Comparison of ENCODE assay signal across 9 cellular contexts in genomic region chr10:98242823-98243222, GRCh38. TPM values are rescaled to one million over a fixed set of nuclear protein-coding genes. Genes with fewer than 3 reads are reported as not detected.
A peak's percentile ranks its signal among the peaks of the same experiment; 100 is the strongest.
DNase-seq lines count a peak whose midpoint lies in the region; ATAC-seq and TF ChIP-seq lines count a peak whose summit lies in the region.
"Had no signal": no experiment of that assay in that cellular context is flagged by ENCODE, and none has a peak within 500 bp of the region (broad histone marks: within the 10 kb centered on the region; RNA-seq: fewer than 3 reads in every experiment).

No MANE protein-coding gene starts in this region.

- 74 to 87% (median 84%) methylated on average over 1 of the region's 1 CpG for WGBS in adrenal gland, 4 donors

- no TSS peak for BruUV-seq in HCT116 (replicated peaks; lab: Mats Ljungman, UMichigan)

- H3K79me2 ChIP-seq in HCT116 (ENCODE audit: insufficient read depth, low read length): no peaks in the 10 kb centered on the region

- H3K27me3 ChIP-seq in HCT116 (ENCODE audit: insufficient read depth, low read length) (no peaks in the 10 kb centered on the region), adrenal gland (no peaks in the 10 kb centered on the region), kidney epithelial cell (ENCODE audit: control insufficient read depth, insufficient read depth, low read length) (no peaks in the 10 kb centered on the region), MG63 (no peaks in the 10 kb centered on the region)

- TF ChIP-seq CTCF in HCT116 (IDR thresholded peaks at IDR 0.05 in 2 of 3, conservative IDR thresholded peaks at IDR 0.05 in 1 of 3; ENCODE audit: borderline replicate concordance in 1 of 3, insufficient read depth in 1 of 3, low read depth in 2 of 3, low read length in 2 of 3) (peak; percentile 15 to 53 (median 47); a peak in 4 of 6 replicates), adrenal gland (IDR thresholded peaks at IDR 0.05) (peak in 5 of 6 experiments; percentile 20 to 48 (median 41)), kidney epithelial cell (IDR thresholded peaks at IDR 0.05; ENCODE audit: insufficient read depth, low read length, poor library complexity, severe bottlenecking) (peak; percentile 51)

- H3K27ac ChIP-seq in HCT116 (ENCODE audit: low read depth, low read length) (no peak overlapping the region), adrenal gland (no peak overlapping the region)

- no peak overlapping the region for H3K4me2 ChIP-seq in HCT116 (ENCODE audit: low read length)

- H3K36me3 ChIP-seq in HCT116 (ENCODE audit: control insufficient read depth in 1 of 2, insufficient read depth in 2 of 2, low read length in 2 of 2) (peaks cover 4 to 9% of the 10 kb centered on the region in 2 experiments; a peak in 3 of 4 replicates), adrenal gland (replicated peaks in 1 of 2) (peaks cover 0 to 21% of the 10 kb centered on the region in 2 donors), kidney epithelial cell (ENCODE audit: control insufficient read depth, insufficient read depth, low read length) (no peaks in the 10 kb centered on the region), MG63 (peaks cover 32% of the 10 kb centered on the region)

- POLR2A ChIA-PET in HCT116 (lab: Charles Lee): no interaction called here

- no peak overlapping the region for H3K9ac ChIP-seq in HCT116 (ENCODE audit: low read length)

- ATAC-seq in HCT116 (peak; percentile 49; the same call in 1 of the 2 replicates), HG02610 (IDR thresholded peaks at IDR 0.05; ENCODE audit: unreplicated experiment) (no peak), HG02981 (IDR thresholded peaks at IDR 0.05; ENCODE audit: unreplicated experiment) (no peak)

- no peaks in the 10 kb centered on the region for H3K9me2 ChIP-seq in HCT116 (ENCODE audit: insufficient read depth)

- DNase-seq in AG08396 (ENCODE audit: low spot score) (peak; percentile 23), HCT116 (ENCODE audit: low read depth, low spot score) (no peak), adrenal gland (no peak), kidney epithelial cell (ENCODE audit: low read depth) (no peak), MG63 (no peak), SKM-1 treated with dmso at 0.1 percent for 144 hours (lab: John Stamatoyannopoulos, UW; ENCODE audit: unreplicated experiment) (no peak)
- DNase-seq: NCI-H2107 had no signal

- H4K20me1 ChIP-seq in HCT116 (ENCODE audit: insufficient read depth): no peaks in the 10 kb centered on the region; the same call in 1 of the 2 replicates

- H3K4me1 ChIP-seq in HCT116 (ENCODE audit: control insufficient read depth in 1 of 2, insufficient read depth in 2 of 2, low read length in 2 of 2): no peaks in the 10 kb centered on the region
- H3K4me1 ChIP-seq in adrenal gland (replicated peaks in 1 of 2): no peaks in the 10 kb centered on the region

- intact Hi-C loops in HCT116 (cut with micrococcal nuclease) (loop anchor here (1.0 kb wide), 1 partner anchor 66 kb away; no protein-coding TSS in a partner anchor), adrenal gland (cut with DNase I) (no loop called here)

- RAD21 ChIA-PET in HCT116 (lab: Charles Lee; ENCODE audit: low non-redundant PET in 1 of 2, low total read pairs in 2 of 2, uncharacterized antibody in 2 of 2, unreplicated experiment in 2 of 2): interaction anchor here (1.0 to 1.3 kb wide), 2 partner anchors 66 to 67 kb away, joined by 3 to 8 read pairs; no protein-coding TSS in a partner anchor

- CTCF ChIA-PET in HCT116 (lab: Charles Lee): interaction anchor here (4.1 kb wide), 1 partner anchor 67 kb away, joined by 24 read pairs; no protein-coding TSS in a partner anchor

- H3K9me3 ChIP-seq in HCT116 (ENCODE audit: control insufficient read depth in 1 of 2, insufficient read depth in 1 of 2, low read depth in 1 of 2, low read length in 2 of 2): no peaks in the 10 kb centered on the region
- H3K9me3 ChIP-seq in adrenal gland (replicated peaks in 1 of 3): no peaks in the 10 kb centered on the region
- H3K9me3 ChIP-seq in MG63: no peaks in the 10 kb centered on the region

- peak; percentile 61 for TF ChIP-seq RAD21 in HCT116 (IDR thresholded peaks at IDR 0.05; ENCODE audit: low read depth)

- no peak for TF ChIP-seq POLR2A in HCT116 (IDR thresholded peaks at IDR 0.05; ENCODE audit: borderline replicate concordance, extremely low read depth, insufficient read depth, insufficient read length)
- TF ChIP-seq POLR2A in adrenal gland (IDR thresholded peaks at IDR 0.05): no peak

- H2AFZ ChIP-seq in HCT116 (ENCODE audit: low read depth, low read length, poor library complexity, severe bottlenecking): no peak overlapping the region

- H3K4me3 ChIP-seq in HCT116 (replicated peaks in 1 of 2; ENCODE audit: low read depth in 1 of 2, low read length in 2 of 2): no peak overlapping the region
- H3K4me3 ChIP-seq in adrenal gland: no peak overlapping the region
- no peak overlapping the region for H3K4me3 ChIP-seq in kidney epithelial cell (ENCODE audit: low read depth, low read length)
- H3K4me3 ChIP-seq in MG63: no peak overlapping the region

TF ChIP-seq in HCT116, 20 proteins besides CTCF, POLR2A, EP300 and RAD21:
- TF ChIP-seq FOSL1 (IDR thresholded peaks at IDR 0.05; ENCODE audit: low read depth) (no peak), JUND (IDR thresholded peaks at IDR 0.05) (no peak), EGR1 (IDR thresholded peaks at IDR 0.05; ENCODE audit: low read depth) (no peak), SIN3A (IDR thresholded peaks at IDR 0.05; ENCODE audit: low read depth) (no peak), EZH2phosphoT487 (IDR thresholded peaks at IDR 0.05; ENCODE audit: borderline replicate concordance) (no peak), SRF (IDR thresholded peaks at IDR 0.05; ENCODE audit: low read depth) (no peak), ZNF274 (IDR thresholded peaks at IDR 0.05; ENCODE audit: low read depth, low read length) (no peak), YY1 (IDR thresholded peaks at IDR 0.05; ENCODE audit: extremely low read depth, insufficient replicate concordance, low read depth, low read length) (no peak), CEBPB (IDR thresholded peaks at IDR 0.05; ENCODE audit: low read depth) (no peak), ZFX (IDR thresholded peaks at IDR 0.05) (no peak), TCF7L2 (IDR thresholded peaks at IDR 0.05; ENCODE audit: borderline replicate concordance, extremely low read depth, insufficient read depth, insufficient read length) (no peak), REST (IDR thresholded peaks at IDR 0.05; ENCODE audit: low read depth) (no peak), EZH2 (IDR thresholded peaks at IDR 0.05) (no peak), POLR2AphosphoS5 (IDR thresholded peaks at IDR 0.05; ENCODE audit: low read depth, low read length) (no peak), ELF1 (IDR thresholded peaks at IDR 0.05; ENCODE audit: borderline replicate concordance, low read depth) (no peak)
- TF ChIP-seq, protein P1, sequence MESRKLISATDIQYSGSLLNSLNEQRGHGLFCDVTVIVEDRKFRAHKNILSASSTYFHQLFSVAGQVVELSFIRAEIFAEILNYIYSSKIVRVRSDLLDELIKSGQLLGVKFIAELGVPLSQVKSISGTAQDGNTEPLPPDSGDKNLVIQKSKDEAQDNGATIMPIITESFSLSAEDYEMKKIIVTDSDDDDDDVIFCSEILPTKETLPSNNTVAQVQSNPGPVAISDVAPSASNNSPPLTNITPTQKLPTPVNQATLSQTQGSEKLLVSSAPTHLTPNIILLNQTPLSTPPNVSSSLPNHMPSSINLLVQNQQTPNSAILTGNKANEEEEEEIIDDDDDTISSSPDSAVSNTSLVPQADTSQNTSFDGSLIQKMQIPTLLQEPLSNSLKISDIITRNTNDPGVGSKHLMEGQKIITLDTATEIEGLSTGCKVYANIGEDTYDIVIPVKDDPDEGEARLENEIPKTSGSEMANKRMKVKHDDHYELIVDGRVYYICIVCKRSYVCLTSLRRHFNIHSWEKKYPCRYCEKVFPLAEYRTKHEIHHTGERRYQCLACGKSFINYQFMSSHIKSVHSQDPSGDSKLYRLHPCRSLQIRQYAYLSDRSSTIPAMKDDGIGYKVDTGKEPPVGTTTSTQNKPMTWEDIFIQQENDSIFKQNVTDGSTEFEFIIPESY (IDR thresholded peaks at IDR 0.05; ENCODE audit: extremely low read depth, insufficient replicate concordance, low read length): no peak

RNA-seq across cellular contexts. Expression of gene LOXL4, which starts 25.2 kb away (rescaled TPM):
- total RNA-seq in HCT116 (2021; ENCODE audit: unreplicated experiment): 1.3 TPM
- polyA plus RNA-seq in HCT116 (2012): 1.8 and 2.2 TPM in 2 replicates
- 10 to 100 TPM in 1 of 8 donors, 1 to 10 TPM in 7; 2.3 to 14.4 (median 5.1) TPM for total RNA-seq in adrenal gland
- polyA plus RNA-seq in adrenal gland: 1 to 10 TPM; 1.4 to 7.8 (median 2.3) TPM
- 5.7 and 6.1 TPM in 2 replicates for total RNA-seq in kidney epithelial cell
- total RNA-seq in MG63 (2014; rRNA removed; shearing (Covaris generic); ENCODE audit: low replicate concordance): not detected in 2 replicates
